ENCODE assay signal across 9 cellular contexts in genomic region chr1:169161512-169162194, GRCh38. TPM values are rescaled to one million over a fixed set of nuclear protein-coding genes. Genes with fewer than 3 reads are reported as not detected.
DNase-seq lines count a peak whose midpoint lies in the region; ATAC-seq and TF ChIP-seq lines count a peak whose summit lies in the region.
"Had no signal": no experiment of that assay in that cellular context is flagged by ENCODE, and none has a peak within 500 bp of the region (broad histone marks: within the 10 kb centered on the region; RNA-seq: fewer than 3 reads in every experiment).

No MANE protein-coding gene starts in this region.

- WGBS in H9 (ENCODE audit: extremely low coverage, insufficient read length, low lambda C conversion rate), result no CpG with 5 or more reads among the region's 4 CpGs

- no peak overlapping the region for H4K91ac ChIP-seq in H9 (ENCODE audit: insufficient read length, low read depth, low read length)

- no peaks in the 10 kb centered on the region for H3K79me2 ChIP-seq in H9 (ENCODE audit: insufficient read depth, low read length)
- no peaks in the 10 kb centered on the region for H3K79me2 ChIP-seq in MM.1S (ENCODE audit: low read length)

- H3K27ac Mint-ChIP-seq in H9, result no peak overlapping the region
- H3K27ac Mint-ChIP-seq in activated naive CD8-positive, alpha-beta T cell treated with anti-CD3 and anti-CD28 coated beads for 36 hours, result no peak overlapping the region
- H3K27ac Mint-ChIP-seq: dendritic cell treated with granulocyte-macrophage colony-stimulating factor and Interleukin-4, amounts not matched to agents 40 ng/mL and 50 ng/mL, for 4 days had no signal

- H3K27ac ChIP-seq in H9 (ENCODE audit: insufficient read length, low read depth, low read length), result no peak overlapping the region
- H3K27ac ChIP-seq in MM.1S (ENCODE audit: low read length), result no peak overlapping the region

- no peaks in the 10 kb centered on the region for H3K36me3 ChIP-seq in MM.1S (replicated peaks; ENCODE audit: insufficient read depth, low read length)

- no peak overlapping the region for H2BK5ac ChIP-seq in H9 (ENCODE audit: insufficient read length, low read length)

- H4K8ac ChIP-seq in H9 (replicated peaks; ENCODE audit: insufficient read length, low read depth, low read length), result no peak overlapping the region

- H3K36me3 Mint-ChIP-seq in H9 (ENCODE audit: insufficient read depth in 1 of 3, low read depth in 3 of 3), result no peaks in the 10 kb centered on the region
- H3K36me3 Mint-ChIP-seq in activated naive CD8-positive, alpha-beta T cell treated with anti-CD3 and anti-CD28 coated beads for 36 hours, result peaks cover 3% of the 10 kb centered on the region

- H3K27me3 ChIP-seq in H9 (ENCODE audit: insufficient read depth, low read length) (no peaks in the 10 kb centered on the region), MM.1S (replicated peaks; ENCODE audit: insufficient read depth, low read length) (no peaks in the 10 kb centered on the region)

- no peak overlapping the region for H4K5ac ChIP-seq in H9 (ENCODE audit: insufficient read length, low read depth, low read length)

- no peak overlapping the region for H3K56ac ChIP-seq in H9 (ENCODE audit: insufficient read length, low read depth, low read length)

- no peak overlapping the region for H2BK20ac ChIP-seq in H9 (ENCODE audit: low read depth, low read length, poor library complexity, severe bottlenecking)

- H3K9me3 Mint-ChIP-seq in H9, result no peaks in the 10 kb centered on the region
- H3K9me3 Mint-ChIP-seq in activated naive CD8-positive, alpha-beta T cell treated with anti-CD3 and anti-CD28 coated beads for 36 hours, result no peaks in the 10 kb centered on the region
- H3K9me3 Mint-ChIP-seq: dendritic cell treated with granulocyte-macrophage colony-stimulating factor and Interleukin-4, amounts not matched to agents 40 ng/mL and 50 ng/mL, for 4 days had no signal

- H2AK5ac ChIP-seq in H9 (ENCODE audit: insufficient read length, low read length), result no peak overlapping the region

- peaks cover 4 to 6% of the 10 kb centered on the region in 2 experiments for H3K4me1 Mint-ChIP-seq in H9
- H3K4me1 Mint-ChIP-seq in activated naive CD8-positive, alpha-beta T cell treated with anti-CD3 and anti-CD28 coated beads for 36 hours, result peaks cover 7% of the 10 kb centered on the region

- no peak overlapping the region for H3K14ac ChIP-seq in H9 (ENCODE audit: insufficient read depth, low read length)

- no peak overlapping the region for H3K18ac ChIP-seq in H9 (ENCODE audit: insufficient read length, low read depth, low read length)

- H3K9me3 ChIP-seq in H9 (ENCODE audit: control insufficient read depth, low read depth, low read length) (no peaks in the 10 kb centered on the region), MM.1S (replicated peaks; ENCODE audit: insufficient read depth, low read length) (no peaks in the 10 kb centered on the region)

- no peak overlapping the region for H3K4me2 ChIP-seq in H9 (ENCODE audit: insufficient read depth, insufficient read length, low read length)
- H3K4me2 ChIP-seq in MM.1S (ENCODE audit: low read depth, low read length), result no peak overlapping the region

- no peak overlapping the region for H2BK12ac ChIP-seq in H9 (ENCODE audit: insufficient read length, low read depth, low read length)

- in situ Hi-C loops in G401 (cut with HindIII; ENCODE audit: low sequenced_read_pairs), result no loop called here

- no peaks in the 10 kb centered on the region for H3K9me2 ChIP-seq in MM.1S (replicated peaks; ENCODE audit: insufficient read depth, low read length)

- no peak overlapping the region for H3K4ac ChIP-seq in H9 (ENCODE audit: low read depth, low read length)

- H3K9ac ChIP-seq in H9 (ENCODE audit: extremely low read depth, insufficient read length, low read length) (no peak overlapping the region), MM.1S (ENCODE audit: low read length) (no peak overlapping the region)

- DNase-seq in fibroblast of mammary gland (ENCODE audit: low read depth), result peak; percentile 19
- no peak for DNase-seq in H9
- no peak for DNase-seq in MM.1S
- DNase-seq in G401 (ENCODE audit: low spot score), result no peak
- no peak for DNase-seq in activated naive CD8-positive, alpha-beta T cell treated with anti-CD3 and anti-CD28 coated beads for 36 hours

- no peaks in the 10 kb centered on the region for H3K27me3 Mint-ChIP-seq in H9 (ENCODE audit: low read depth)
- no peaks in the 10 kb centered on the region for H3K27me3 Mint-ChIP-seq in activated naive CD8-positive, alpha-beta T cell treated with anti-CD3 and anti-CD28 coated beads for 36 hours
- H3K27me3 Mint-ChIP-seq: dendritic cell treated with granulocyte-macrophage colony-stimulating factor and Interleukin-4, amounts not matched to agents 40 ng/mL and 50 ng/mL, for 4 days had no signal

- H3K23ac ChIP-seq in H9 (ENCODE audit: insufficient read length, low read depth, low read length), result no peak overlapping the region

- H3K4me1 ChIP-seq in H9 (ENCODE audit: insufficient read depth, low read length), result no peaks in the 10 kb centered on the region
- H3K4me1 ChIP-seq in MM.1S (ENCODE audit: low read length), result no peaks in the 10 kb centered on the region

- H3F3A ChIP-seq in MM.1S (ENCODE audit: insufficient read depth, low read length), result no peaks in the 10 kb centered on the region

- peak; percentile 92 for ATAC-seq in GM18502 (IDR thresholded peaks at IDR 0.05; ENCODE audit: poor library complexity, unreplicated experiment)
- peak; percentile 83 for ATAC-seq in GM21526 (IDR thresholded peaks at IDR 0.05; ENCODE audit: low FRiP score, unreplicated experiment)
- peak; percentile 80 for ATAC-seq in HG03457 (IDR thresholded peaks at IDR 0.05; ENCODE audit: unreplicated experiment)

- no peaks in the 10 kb centered on the region for H3K23me2 ChIP-seq in H9 (ENCODE audit: insufficient read length, low read depth, low read length, poor library complexity, severe bottlenecking)

- no peak overlapping the region for H3K4me3 Mint-ChIP-seq in H9
- no peak overlapping the region for H3K4me3 Mint-ChIP-seq in activated naive CD8-positive, alpha-beta T cell treated with anti-CD3 and anti-CD28 coated beads for 36 hours
- H3K4me3 Mint-ChIP-seq: dendritic cell treated with granulocyte-macrophage colony-stimulating factor and Interleukin-4, amounts not matched to agents 40 ng/mL and 50 ng/mL, for 4 days had no signal

- H3K79me1 ChIP-seq in H9 (ENCODE audit: insufficient read depth, low read depth, low read length, poor library complexity, severe bottlenecking), result no peaks in the 10 kb centered on the region

- H2AFZ ChIP-seq in H9 (ENCODE audit: low read length) (no peak overlapping the region), MM.1S (ENCODE audit: low read length) (no peak overlapping the region)

- H3T11ph ChIP-seq in H9 (ENCODE audit: low read length), result no peak overlapping the region

- no peak for TF ChIP-seq CTCF in fibroblast of mammary gland (conservative IDR thresholded peaks at IDR 0.05; ENCODE audit: control insufficient read depth, insufficient read depth, low read depth, low read length)
- no peak for TF ChIP-seq CTCF in H9 (conservative IDR thresholded peaks at IDR 0.05)
- no peak for TF ChIP-seq CTCF in MM.1S (IDR thresholded peaks at IDR 0.05; ENCODE audit: low read length)

- H2BK120ac ChIP-seq in H9 (ENCODE audit: low read depth, low read length, poor library complexity, severe bottlenecking), result no peak overlapping the region

- H4K20me1 ChIP-seq in H9 (ENCODE audit: control insufficient read depth, insufficient read depth, insufficient read length), result no peaks in the 10 kb centered on the region
- no peaks in the 10 kb centered on the region for H4K20me1 ChIP-seq in MM.1S (ENCODE audit: insufficient read depth, low read length)

- no peak overlapping the region for H2BK15ac ChIP-seq in H9 (ENCODE audit: low read depth, low read length)

- no peak overlapping the region for H3K4me3 ChIP-seq in fibroblast of mammary gland (ENCODE audit: control insufficient read depth, low read depth, low read length)
- H3K4me3 ChIP-seq in MM.1S (ENCODE audit: low read length), result no peak overlapping the region

RNA-seq across cellular contexts. Expression of gene ATP1B1, which starts 55.2 kb away (rescaled TPM):
- total RNA-seq in H9 (2021), result 42.2 and 44.4 TPM in 2 replicates
- total RNA-seq in G401 (2014; rRNA removed; shearing (Covaris generic)), result 15.0 and 17.5 TPM in 2 replicates
- total RNA-seq in activated naive CD8-positive, alpha-beta T cell treated with anti-CD3 and anti-CD28 coated beads for 36 hours, result 1 to 10 TPM; 3.3 to 4.1 TPM
